Comparison of ENCODE assay signal across 31 cellular contexts in genomic region chr14:38205414-38205813, GRCh38. TPM values are rescaled to one million over a fixed set of nuclear protein-coding genes. Genes with fewer than 3 reads are reported as not detected.
DNase-seq lines count a peak whose midpoint lies in the region; ATAC-seq, FAIRE-seq and TF ChIP-seq lines count a peak whose summit lies in the region.
"Had no signal": no experiment of that assay in that cellular context is flagged by ENCODE, and none has a peak within 500 bp of the region (broad histone marks: within the 10 kb centered on the region; RNA-seq: fewer than 3 reads in every experiment).

No MANE protein-coding gene starts in this region.

- CTCF ChIA-PET in OCI-LY7 (lab: Charles Lee; ENCODE audit: unreplicated experiment) (no interaction called here), WTC11 (lab: Charles Lee) (interaction anchor here (1.8 kb wide), 1 partner anchor 302 kb away, joined by 6 read pairs; no protein-coding TSS in a partner anchor), endothelial cell of umbilical vein (lab: Charles Lee) (interaction anchor here (0.9 to 2.4 kb wide), 3 partner anchors 8 to 395 kb away, joined by 3 to 10 read pairs (median 4); no protein-coding TSS in a partner anchor)
- CTCF ChIA-PET in CD8-positive, alpha-beta memory T cell (lab: Charles Lee) = interaction anchor here (1.5 kb wide), 1 partner anchor 219 kb away, joined by 3 read pairs; no protein-coding TSS in a partner anchor

- H3K9me1 ChIP-seq in endothelial cell of umbilical vein (replicated peaks; ENCODE audit: control insufficient read depth, extremely low read depth, insufficient read depth, low read length) = no peaks in the 10 kb centered on the region

- H3K9me3 Mint-ChIP-seq in HFFc6 = peaks cover 4% of the 10 kb centered on the region
- peaks cover 7% of the 10 kb centered on the region for H3K9me3 Mint-ChIP-seq in WTC11
- peaks cover 0 to 5% (median 3%) of the 10 kb centered on the region in 5 donors for H3K9me3 Mint-ChIP-seq in CD8-positive, alpha-beta memory T cell

- BruUV-seq in OCI-LY7 (replicated peaks; lab: Mats Ljungman, UMichigan) (no TSS peak), endothelial cell of umbilical vein (replicated peaks; lab: Mats Ljungman, UMichigan) (no TSS peak)

- H3K4me3 ChIP-seq in OCI-LY7 (ENCODE audit: low read depth, low read length, poor library complexity, severe bottlenecking) (no peak overlapping the region), endothelial cell of umbilical vein (replicated peaks in 1 of 3; ENCODE audit: insufficient read depth in 1 of 3, low read depth in 1 of 3, low read length in 3 of 3) (no peak overlapping the region)
- no peak overlapping the region for H3K4me3 ChIP-seq in CD8-positive, alpha-beta memory T cell (ENCODE audit: low read length)
- H3K4me3 ChIP-seq: BLaER1, GM12878 had no signal

- intact Hi-C loops in OCI-LY7 (cut with micrococcal nuclease; ENCODE audit: unreplicated experiment) = no loop called here
- intact Hi-C loops in endothelial cell of umbilical vein (cut with micrococcal nuclease) = loop anchor here (5.0 kb wide), 2 partner anchors 197 to 812 kb away; no protein-coding TSS in a partner anchor

- peak overlapping the region; percentile 26; the same call in 1 of the 2 replicates for H2AFZ ChIP-seq in OCI-LY7 (ENCODE audit: low read length)
- H2AFZ ChIP-seq in endothelial cell of umbilical vein (ENCODE audit: low read depth, low read length) = no peak overlapping the region

- H3K4me2 ChIP-seq in OCI-LY7 (ENCODE audit: low read length) (no peak overlapping the region), endothelial cell of umbilical vein (ENCODE audit: insufficient read depth, low read length) (no peak overlapping the region)
- H3K4me2 ChIP-seq: BLaER1 had no signal

- no peaks in the 10 kb centered on the region for H3K79me2 ChIP-seq in OCI-LY7 (ENCODE audit: insufficient read depth, low read depth, low read length)
- no peaks in the 10 kb centered on the region for H3K79me2 ChIP-seq in endothelial cell of umbilical vein (ENCODE audit: control insufficient read depth, insufficient read depth, low read length)

- H3K36me3 ChIP-seq in OCI-LY7 (ENCODE audit: insufficient read depth, low read length) (no peaks in the 10 kb centered on the region), endothelial cell of umbilical vein (ENCODE audit: control insufficient read depth in 2 of 2, extremely low read depth in 1 of 2, insufficient read depth in 2 of 2, low read length in 2 of 2) (no peaks in the 10 kb centered on the region)
- no peaks in the 10 kb centered on the region for H3K36me3 ChIP-seq in CD8-positive, alpha-beta memory T cell (ENCODE audit: insufficient read depth, low read length)
- H3K36me3 ChIP-seq: BE2C, BLaER1 had no signal

- H3K4me3 Mint-ChIP-seq in HFFc6 (peak overlapping the region; percentile 17; the same call in 1 of the 2 replicates), WTC11 (no peak overlapping the region)
- H3K4me3 Mint-ChIP-seq in CD8-positive, alpha-beta memory T cell = no peak overlapping the region
- H3K4me3 Mint-ChIP-seq: CD4-positive, alpha-beta memory T cell; CD4-positive, CD25-positive, alpha-beta regulatory T cell had no signal

- dilution Hi-C loops in endothelial cell of umbilical vein (cut with MboI; ENCODE audit: extremely low pct_ligation_motif_present, low sequenced_read_pairs) = no loop called here

- no peaks in the 10 kb centered on the region for H3K27me3 ChIP-seq in endothelial cell of umbilical vein (ENCODE audit: control insufficient read depth in 2 of 2, insufficient read depth in 2 of 2, low read length in 2 of 2)
- H3K27me3 ChIP-seq in CD8-positive, alpha-beta memory T cell (ENCODE audit: insufficient read depth, low read length, poor library complexity, severe bottlenecking) = peaks cover 21% of the 10 kb centered on the region
- H3K27me3 ChIP-seq: BE2C had no signal

- POLR2A ChIA-PET in OCI-LY7 (lab: Charles Lee) (interaction anchor here (0.8 to 0.9 kb wide), 2 partner anchors 27 to 79 kb away, joined by 3 to 4 read pairs; no protein-coding TSS in a partner anchor), WTC11 (lab: Charles Lee) (no interaction called here), endothelial cell of umbilical vein (lab: Charles Lee) (no interaction called here)
- POLR2A ChIA-PET in CD8-positive, alpha-beta memory T cell (lab: Charles Lee) = no interaction called here

- H3K9me3 ChIP-seq in OCI-LY7 (ENCODE audit: low read length) (peaks cover 19% of the 10 kb centered on the region), endothelial cell of umbilical vein (replicated peaks; ENCODE audit: control insufficient read depth, insufficient read depth, low read length) (no peaks in the 10 kb centered on the region)
- no peaks in the 10 kb centered on the region for H3K9me3 ChIP-seq in CD8-positive, alpha-beta memory T cell (ENCODE audit: low read length)

- no peak for TF ChIP-seq POLR2A in endothelial cell of umbilical vein (IDR thresholded peaks at IDR 0.05; ENCODE audit: low read depth, low read length)

- H3K27ac ChIP-seq in OCI-LY7 (ENCODE audit: low read depth, low read length, poor library complexity, severe bottlenecking) (no peak overlapping the region), endothelial cell of umbilical vein (ENCODE audit: insufficient read depth, low read depth, low read length) (no peak overlapping the region)
- H3K27ac ChIP-seq in CD8-positive, alpha-beta memory T cell (ENCODE audit: low read depth, low read length) = no peak overlapping the region
- H3K27ac ChIP-seq: BLaER1 had no signal

- DNase-seq in HFFc6 (no peak), OCI-LY7 (ENCODE audit: low spot score) (no peak), WTC11 (ENCODE audit: low spot score) (no peak), endothelial cell of umbilical vein (ENCODE audit: low read depth, low spot score) (no peak), COLO829 (ENCODE audit: low spot score) (no peak)
- no peak for DNase-seq in CD8-positive, alpha-beta memory T cell
- DNase-seq: 8988T; ACHN; BE2C; C1 segment of cervical spinal cord; CD4-positive, alpha-beta memory T cell; CD4-positive, CD25-positive, alpha-beta regulatory T cell; COR-L47; DMS 273 treated with DMSO at 0.1 percent for 48 hours; DMS153; DMS53; DMS79; DND-41; EL; GDM1 had no signal

- H3K27me3 Mint-ChIP-seq in HFFc6 (ENCODE audit: insufficient read depth) (peaks cover 2% of the 10 kb centered on the region; the same call in 1 of the 2 replicates), WTC11 (ENCODE audit: low read depth) (peaks cover 62% of the 10 kb centered on the region)
- peaks cover 31 to 42% of the 10 kb centered on the region in 2 donors for H3K27me3 Mint-ChIP-seq in CD8-positive, alpha-beta memory T cell

- TF ChIP-seq CTCF in HFFc6 (IDR thresholded peaks at IDR 0.05) = no peak
- TF ChIP-seq CTCF in OCI-LY7 (conservative IDR thresholded peaks at IDR 0.05; ENCODE audit: low read length) = no peak
- no peak for TF ChIP-seq CTCF in WTC11 (IDR thresholded peaks at IDR 0.05)
- no peak for TF ChIP-seq CTCF in endothelial cell of umbilical vein (IDR thresholded peaks at IDR 0.05; ENCODE audit: extremely low read depth in 1 of 2, insufficient read depth in 1 of 2, low read depth in 1 of 2, low read length in 2 of 2)

- ATAC-seq in WTC11 (no peak), HG02884 (IDR thresholded peaks at IDR 0.05; ENCODE audit: unreplicated experiment) (no peak), GM18502 (IDR thresholded peaks at IDR 0.05; ENCODE audit: poor library complexity, unreplicated experiment) (no peak)
- ATAC-seq: GM12878 had no signal

- H3K4me1 Mint-ChIP-seq in HFFc6 (ENCODE audit: low read depth) (peaks cover 79% of the 10 kb centered on the region), WTC11 (peaks cover 49% of the 10 kb centered on the region)
- H3K4me1 Mint-ChIP-seq in CD8-positive, alpha-beta memory T cell = peaks cover 16 to 26% (median 22%) of the 10 kb centered on the region in 3 donors

- H3K27ac Mint-ChIP-seq in HFFc6 (peak overlapping the region; percentile 40), WTC11 (no peak overlapping the region)
- no peak overlapping the region for H3K27ac Mint-ChIP-seq in CD8-positive, alpha-beta memory T cell
- H3K27ac Mint-ChIP-seq: CD4-positive, alpha-beta memory T cell; CD4-positive, CD25-positive, alpha-beta regulatory T cell had no signal

- H4K20me1 ChIP-seq in OCI-LY7 (ENCODE audit: insufficient read depth, low read length) = no peaks in the 10 kb centered on the region
- no peaks in the 10 kb centered on the region for H4K20me1 ChIP-seq in endothelial cell of umbilical vein (replicated peaks; ENCODE audit: control insufficient read depth, extremely low read depth, insufficient read depth, low read length)
- H4K20me1 ChIP-seq: BLaER1 had no signal

- H3K9ac ChIP-seq in endothelial cell of umbilical vein (replicated peaks; ENCODE audit: extremely low read depth, insufficient read depth, low read length) = no peak overlapping the region
- H3K9ac ChIP-seq: BLaER1 had no signal

- H3K4me1 ChIP-seq in OCI-LY7 (ENCODE audit: insufficient read depth, low read length, poor library complexity, severe bottlenecking) (peaks cover 15% of the 10 kb centered on the region), endothelial cell of umbilical vein (ENCODE audit: control insufficient read depth, extremely low read depth, insufficient read depth, low read length) (peaks cover 28% of the 10 kb centered on the region)
- no peaks in the 10 kb centered on the region for H3K4me1 ChIP-seq in CD8-positive, alpha-beta memory T cell (ENCODE audit: insufficient read depth, low read length)
- H3K4me1 ChIP-seq: BLaER1 had no signal

- peak; percentile 42 for FAIRE-seq in endothelial cell of umbilical vein (lab: Jason Lieb, UNC)
- FAIRE-seq: A204.1, GM12878, GM12892, GM19239 had no signal

- H3K36me3 Mint-ChIP-seq in HFFc6 (ENCODE audit: low read depth) = peaks cover 27% of the 10 kb centered on the region
- H3K36me3 Mint-ChIP-seq in WTC11 = peaks cover 8% of the 10 kb centered on the region
- H3K36me3 Mint-ChIP-seq in CD8-positive, alpha-beta memory T cell = no peaks in the 10 kb centered on the region
- H3K36me3 Mint-ChIP-seq: CD14-positive monocyte; CD4-positive, alpha-beta memory T cell; CD4-positive, CD25-positive, alpha-beta regulatory T cell had no signal

- no peaks in the 10 kb centered on the region for H3K9me2 ChIP-seq in OCI-LY7 (ENCODE audit: insufficient read depth, low read length)

RNA-seq across cellular contexts. Expression of gene SSTR1, which starts 2.3 kb away (rescaled TPM):
- 100 to 1,000 TPM; 106 to 209 (median 120) TPM for total RNA-seq in HFFc6 (2021; fragmentation: NEBNext Ultra II Directional; extraction: Animal tissue kit (Norgen Biotek cat#: 25700))
- not detected in 2 replicates for total RNA-seq in OCI-LY7 (2014; rRNA removed; shearing (Covaris generic))
- total RNA-seq in OCI-LY7 (2022) (not detected in 2 replicates), WTC11 (2021) (1.7 to 1.9 TPM (median 1.7 TPM) in 3 replicates), endothelial cell of umbilical vein (1.2 and 1.4 TPM in 2 replicates)
- 1.9 and 2.2 TPM in 2 replicates for polyA plus RNA-seq in endothelial cell of umbilical vein
- 1.1 and 1.3 TPM in 2 replicates for polyA plus RNA-seq in endothelial cell of umbilical vein (2011; cell fraction: cytosol; rRNA removed)
- polyA plus RNA-seq in endothelial cell of umbilical vein (2011; cell fraction: nucleus; rRNA removed) = 1.5 and 1.7 TPM in 2 replicates
- 0.12 and 0.39 TPM in 2 replicates for polyA plus RNA-seq in endothelial cell of umbilical vein (2012)
- polyA minus RNA-seq in endothelial cell of umbilical vein = 1.9 and 2.9 TPM in 2 replicates
- 13.7 TPM for polyA minus RNA-seq in endothelial cell of umbilical vein (2011; cell fraction: cytosol; rRNA and poly(A)+ RNA removed)
- polyA minus RNA-seq in endothelial cell of umbilical vein (2011; cell fraction: nucleus; rRNA and poly(A)+ RNA removed) = 1.5 and 2.1 TPM in 2 replicates
- total RNA-seq in CD8-positive, alpha-beta memory T cell = not detected
- polyA plus RNA-seq in CD8-positive, alpha-beta memory T cell = not detected
- total RNA-seq: CD4-positive, alpha-beta memory T cell; CD4-positive, CD25-positive, alpha-beta regulatory T cell; Daoy; G401; GM12878 had no signal
- polyA plus RNA-seq: CD14-positive monocyte; CD4-positive, alpha-beta memory T cell; CD4-positive, CD25-positive, alpha-beta regulatory T cell had no signal

RNA-seq across cellular contexts. Expression of gene CLEC14A, which starts 50.5 kb away (rescaled TPM):
- total RNA-seq in HFFc6 (2021; fragmentation: NEBNext Ultra II Directional; extraction: Animal tissue kit (Norgen Biotek cat#: 25700)) = under 1 TPM in 2 of 6 experiments, not detected in 4; 0.08 to 0.12 TPM
- not detected in 2 replicates for total RNA-seq in OCI-LY7 (2014; rRNA removed; shearing (Covaris generic))
- total RNA-seq in OCI-LY7 (2022) (not detected in 2 replicates), WTC11 (2021) (0.09 to 0.23 TPM (median 0.15 TPM) in 3 replicates), endothelial cell of umbilical vein (396 and 414 TPM in 2 replicates)
- 562 and 569 TPM in 2 replicates for polyA plus RNA-seq in endothelial cell of umbilical vein
- 388 and 440 TPM in 2 replicates for polyA plus RNA-seq in endothelial cell of umbilical vein (2011; cell fraction: cytosol; rRNA removed)
- 252 and 257 TPM in 2 replicates for polyA plus RNA-seq in endothelial cell of umbilical vein (2011; cell fraction: nucleus; rRNA removed)
- 248 and 278 TPM in 2 replicates for polyA plus RNA-seq in endothelial cell of umbilical vein (2012)
- 365 TPM in 2 replicates for polyA minus RNA-seq in endothelial cell of umbilical vein
- polyA minus RNA-seq in endothelial cell of umbilical vein (2011; cell fraction: cytosol; rRNA and poly(A)+ RNA removed) = not detected
- 235 and 299 TPM in 2 replicates for polyA minus RNA-seq in endothelial cell of umbilical vein (2011; cell fraction: nucleus; rRNA and poly(A)+ RNA removed)
- not detected for total RNA-seq in CD8-positive, alpha-beta memory T cell
- polyA plus RNA-seq in CD8-positive, alpha-beta memory T cell = not detected
- total RNA-seq: A673; CD4-positive, alpha-beta memory T cell; CD4-positive, CD25-positive, alpha-beta regulatory T cell; Daoy; G401; GM12878 had no signal
- polyA plus RNA-seq: CD14-positive monocyte; CD4-positive, alpha-beta memory T cell; CD4-positive, CD25-positive, alpha-beta regulatory T cell; GM12878 had no signal

Comparison
In these comparisons a context has a peak if more than half of its experiments do, and no peak if none do; other contexts are left out.
1. RNA of gene SSTR1, which starts 2.3 kb away (total RNA-seq): 106 to 209 TPM in HFFc6; 1.7 to 1.9 TPM in WTC11, 1.2 to 1.4 TPM in endothelial cell of umbilical vein, not detected in OCI-LY7 and not detected in CD8-positive, alpha-beta memory T cell; every median in the first group is over 10 times any median in the second.
2. RNA of gene CLEC14A, which starts 50.5 kb away (total RNA-seq): 396 to 414 TPM in endothelial cell of umbilical vein; 0.09 to 0.23 TPM in WTC11, not detected in OCI-LY7, 0.08 to 0.12 TPM in HFFc6 and not detected in CD8-positive, alpha-beta memory T cell; every median in the first group is over 100 times any median in the second.